ENCODE assay signal across 32 cellular contexts in genomic region chr5:60594715-60595114, GRCh38.
"Had no signal": no experiment of that assay in that cellular context is flagged by ENCODE, and none has a peak within 500 bp of the region (broad histone marks: within the 10 kb centered on the region; RNA-seq: fewer than 3 reads in every experiment).

No MANE protein-coding gene starts in this region.

- ATAC-seq: activated CD8-positive, alpha-beta memory T cell treated with anti-CD3 and anti-CD28 coated beads, Interleukin-2, amount 10 ng/mL, durations not matched to agents 7 days and 5 days; activated naive CD8-positive, alpha-beta T cell treated with anti-CD3 and anti-CD28 coated beads, Interleukin-2, amount 50 U/mL, for 24 hours; Panc1 had no signal

- H3K36me3 Mint-ChIP-seq: activated naive CD8-positive, alpha-beta T cell had no signal

- H3K27me3 ChIP-seq: brain microvascular endothelial cell, cardiac muscle cell, SJCRH30 had no signal

- H3K36me3 ChIP-seq: brain microvascular endothelial cell, cardiac muscle cell, SJCRH30, WERI-Rb-1 had no signal

- DNase-seq: activated CD4-positive, alpha-beta memory T cell treated with anti-CD3 and anti-CD28 coated beads, Interleukin-2, amount 10 ng/mL, durations not matched to agents 7 days and 5 days; activated CD4-positive, alpha-beta T cell treated with anti-CD3 and anti-CD28 coated beads for 1 hour; activated CD4-positive, alpha-beta T cell treated with anti-CD3 and anti-CD28 coated beads for 48 hours; activated CD4-positive, CD25-positive, alpha-beta regulatory T cell; activated CD8-positive, alpha-beta memory T cell treated with anti-CD3 and anti-CD28 coated beads for 24 hours; activated CD8-positive, alpha-beta memory T cell treated with anti-CD3 and anti-CD28 coated beads, Interleukin-2, amount 10 ng/mL, durations not matched to agents 7 days and 5 days; activated CD8-positive, alpha-beta memory T cell treated with anti-CD3 and anti-CD28 coated beads, Interleukin-2, amount 50 U/mL, for 48 hours; activated effector memory CD4-positive, alpha-beta T cell treated with Interleukin-2 at 50 U/mL for 16 hours; activated naive CD4-positive, alpha-beta T cell treated with anti-CD3 and anti-CD28 coated beads, Interleukin-2, amount 10 ng/mL, durations not matched to agents 7 days and 5 days; activated naive CD8-positive, alpha-beta T cell treated with anti-CD3 and anti-CD28 coated beads, Interleukin-2, amount 50 U/mL, for 24 hours; activated T-cell treated with anti-CD3 and anti-CD28 coated beads, Interleukin-2, amount 50 U/mL, for 48 hours; anterior cingulate cortex; brain microvascular endothelial cell; Karpas-422; NCI-H1105; NCI-H1417 treated with DMSO at 0.1 percent for 48 hours; NCI-H187 treated with DMSO at 0.1 percent for 48 hours; NCI-H2081; NCI-H2171 treated with DMSO at 0.1 percent for 48 hours; NCI-H226; NCI-H446 treated with DMSO at 0.1 percent for 48 hours; NCI-H524; NCI-H69; NCI-H82; SHP77; T1000; WERI-Rb-1 had no signal

- H3K27me3 Mint-ChIP-seq: activated CD4-positive, alpha-beta memory T cell treated with anti-CD3 and anti-CD28 coated beads, Interleukin-2, amount 10 ng/mL, durations not matched to agents 7 days and 5 days; activated CD8-positive, alpha-beta memory T cell treated with anti-CD3 and anti-CD28 coated beads, Interleukin-2, amount 10 ng/mL, durations not matched to agents 7 days and 5 days; activated naive CD8-positive, alpha-beta T cell; activated naive CD8-positive, alpha-beta T cell treated with anti-CD3 and anti-CD28 coated beads, Interleukin-2, amount 50 U/mL, for 24 hours had no signal

- H3K4me3 ChIP-seq: cardiac muscle cell, SJCRH30, SK-N-MC had no signal

- H3K4me3 Mint-ChIP-seq: activated CD4-positive, alpha-beta memory T cell treated with anti-CD3 and anti-CD28 coated beads, Interleukin-2, amount 10 ng/mL, durations not matched to agents 7 days and 5 days; activated CD8-positive, alpha-beta memory T cell treated with anti-CD3 and anti-CD28 coated beads, Interleukin-2, amount 10 ng/mL, durations not matched to agents 7 days and 5 days; activated naive CD4-positive, alpha-beta T cell treated with anti-CD3 and anti-CD28 coated beads, Interleukin-2, amount 10 ng/mL, durations not matched to agents 7 days and 5 days; activated naive CD8-positive, alpha-beta T cell; activated naive CD8-positive, alpha-beta T cell treated with anti-CD3 and anti-CD28 coated beads, Interleukin-2, amount 50 U/mL, for 24 hours had no signal

- H3K27ac Mint-ChIP-seq: activated CD4-positive, alpha-beta memory T cell treated with anti-CD3 and anti-CD28 coated beads, Interleukin-2, amount 10 ng/mL, durations not matched to agents 7 days and 5 days; activated CD8-positive, alpha-beta memory T cell treated with anti-CD3 and anti-CD28 coated beads, Interleukin-2, amount 10 ng/mL, durations not matched to agents 7 days and 5 days; activated naive CD4-positive, alpha-beta T cell treated with anti-CD3 and anti-CD28 coated beads, Interleukin-2, amount 10 ng/mL, durations not matched to agents 7 days and 5 days; activated naive CD8-positive, alpha-beta T cell; activated naive CD8-positive, alpha-beta T cell treated with anti-CD3 and anti-CD28 coated beads, Interleukin-2, amount 50 U/mL, for 24 hours had no signal

- H3K27ac ChIP-seq: brain microvascular endothelial cell, cardiac muscle cell, SJCRH30, WERI-Rb-1 had no signal

- H3K9me3 Mint-ChIP-seq: activated CD4-positive, alpha-beta memory T cell treated with anti-CD3 and anti-CD28 coated beads, Interleukin-2, amount 10 ng/mL, durations not matched to agents 7 days and 5 days; activated naive CD4-positive, alpha-beta T cell treated with anti-CD3 and anti-CD28 coated beads, Interleukin-2, amount 10 ng/mL, durations not matched to agents 7 days and 5 days; activated naive CD8-positive, alpha-beta T cell treated with anti-CD3 and anti-CD28 coated beads, Interleukin-2, amount 50 U/mL, for 24 hours had no signal
